Comparison of ENCODE assay signal across 1 cellular context in the genomic region with DNA sequence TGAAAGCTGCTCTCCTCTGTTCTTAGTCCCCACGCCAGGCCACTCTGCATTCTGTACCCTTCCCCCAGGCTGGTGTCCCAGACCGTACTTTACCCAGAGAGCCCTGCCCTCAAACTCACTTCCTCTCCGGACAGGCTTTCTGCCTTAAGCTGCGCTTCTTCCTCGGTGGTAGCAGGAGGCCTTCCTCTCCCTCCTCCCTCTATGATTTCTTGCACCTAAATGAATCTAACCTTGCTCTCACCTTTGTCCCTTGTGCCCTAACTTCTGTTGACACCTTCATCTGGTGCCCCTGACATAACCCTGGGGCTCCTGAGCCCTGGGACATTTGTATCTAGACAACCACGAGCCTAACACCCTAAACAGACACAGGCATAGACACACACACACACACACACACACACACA.
A peak's percentile ranks its signal among the peaks of the same experiment; 100 is the strongest.
TF ChIP-seq lines count a peak whose summit lies in the region.

No MANE protein-coding gene starts in this region.

TF ChIP-seq in GM12878, 131 proteins besides CTCF, POLR2A, EP300 and RAD21 (continued from another document):
- TF ChIP-seq, protein P1, sequence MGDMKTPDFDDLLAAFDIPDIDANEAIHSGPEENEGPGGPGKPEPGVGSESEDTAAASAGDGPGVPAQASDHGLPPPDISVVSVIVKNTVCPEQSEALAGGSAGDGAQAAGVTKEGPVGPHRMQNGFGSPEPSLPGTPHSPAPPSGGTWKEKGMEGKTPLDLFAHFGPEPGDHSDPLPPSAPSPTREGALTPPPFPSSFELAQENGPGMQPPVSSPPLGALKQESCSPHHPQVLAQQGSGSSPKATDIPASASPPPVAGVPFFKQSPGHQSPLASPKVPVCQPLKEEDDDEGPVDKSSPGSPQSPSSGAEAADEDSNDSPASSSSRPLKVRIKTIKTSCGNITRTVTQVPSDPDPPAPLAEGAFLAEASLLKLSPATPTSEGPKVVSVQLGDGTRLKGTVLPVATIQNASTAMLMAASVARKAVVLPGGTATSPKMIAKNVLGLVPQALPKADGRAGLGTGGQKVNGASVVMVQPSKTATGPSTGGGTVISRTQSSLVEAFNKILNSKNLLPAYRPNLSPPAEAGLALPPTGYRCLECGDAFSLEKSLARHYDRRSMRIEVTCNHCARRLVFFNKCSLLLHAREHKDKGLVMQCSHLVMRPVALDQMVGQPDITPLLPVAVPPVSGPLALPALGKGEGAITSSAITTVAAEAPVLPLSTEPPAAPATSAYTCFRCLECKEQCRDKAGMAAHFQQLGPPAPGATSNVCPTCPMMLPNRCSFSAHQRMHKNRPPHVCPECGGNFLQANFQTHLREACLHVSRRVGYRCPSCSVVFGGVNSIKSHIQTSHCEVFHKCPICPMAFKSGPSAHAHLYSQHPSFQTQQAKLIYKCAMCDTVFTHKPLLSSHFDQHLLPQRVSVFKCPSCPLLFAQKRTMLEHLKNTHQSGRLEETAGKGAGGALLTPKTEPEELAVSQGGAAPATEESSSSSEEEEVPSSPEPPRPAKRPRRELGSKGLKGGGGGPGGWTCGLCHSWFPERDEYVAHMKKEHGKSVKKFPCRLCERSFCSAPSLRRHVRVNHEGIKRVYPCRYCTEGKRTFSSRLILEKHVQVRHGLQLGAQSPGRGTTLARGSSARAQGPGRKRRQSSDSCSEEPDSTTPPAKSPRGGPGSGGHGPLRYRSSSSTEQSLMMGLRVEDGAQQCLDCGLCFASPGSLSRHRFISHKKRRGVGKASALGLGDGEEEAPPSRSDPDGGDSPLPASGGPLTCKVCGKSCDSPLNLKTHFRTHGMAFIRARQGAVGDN (IDR thresholded peaks at IDR 0.05), result no peak
- TF ChIP-seq TAF1 (IDR thresholded peaks at IDR 0.05; ENCODE audit: borderline replicate concordance, low read depth, low read length), result no peak
- peak; percentile 33; the same call in 1 of the 2 replicates for TF ChIP-seq NBN (IDR thresholded peaks at IDR 0.05)
- TF ChIP-seq, protein P2, sequence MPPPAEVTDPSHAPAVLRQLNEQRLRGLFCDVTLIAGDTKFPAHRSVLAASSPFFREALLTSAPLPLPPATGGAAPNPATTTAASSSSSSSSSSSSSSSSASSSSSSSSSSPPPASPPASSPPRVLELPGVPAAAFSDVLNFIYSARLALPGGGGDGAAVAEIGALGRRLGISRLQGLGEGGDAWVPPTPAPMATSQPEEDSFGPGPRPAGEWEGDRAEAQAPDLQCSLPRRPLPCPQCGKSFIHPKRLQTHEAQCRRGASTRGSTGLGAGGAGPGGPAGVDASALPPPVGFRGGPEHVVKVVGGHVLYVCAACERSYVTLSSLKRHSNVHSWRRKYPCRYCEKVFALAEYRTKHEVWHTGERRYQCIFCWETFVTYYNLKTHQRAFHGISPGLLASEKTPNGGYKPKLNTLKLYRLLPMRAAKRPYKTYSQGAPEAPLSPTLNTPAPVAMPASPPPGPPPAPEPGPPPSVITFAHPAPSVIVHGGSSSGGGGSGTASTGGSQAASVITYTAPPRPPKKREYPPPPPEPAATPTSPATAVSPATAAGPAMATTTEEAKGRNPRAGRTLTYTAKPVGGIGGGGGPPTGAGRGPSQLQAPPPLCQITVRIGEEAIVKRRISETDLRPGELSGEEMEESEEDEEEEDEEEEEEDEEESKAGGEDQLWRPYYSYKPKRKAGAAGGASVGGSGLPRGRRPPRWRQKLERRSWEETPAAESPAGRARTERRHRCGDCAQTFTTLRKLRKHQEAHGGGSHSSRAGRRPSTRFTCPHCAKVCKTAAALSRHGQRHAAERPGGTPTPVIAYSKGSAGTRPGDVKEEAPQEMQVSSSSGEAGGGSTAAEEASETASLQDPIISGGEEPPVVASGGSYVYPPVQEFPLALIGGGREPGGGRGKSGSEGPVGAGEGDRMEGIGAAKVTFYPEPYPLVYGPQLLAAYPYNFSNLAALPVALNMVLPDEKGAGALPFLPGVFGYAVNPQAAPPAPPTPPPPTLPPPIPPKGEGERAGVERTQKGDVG (CRISPR knock-in tag; IDR thresholded peaks at IDR 0.05), result no peak
- 0 out of 4 replicates have a peak, but pooled peaks of 1 of the 2 experiments have one; percentile 29 for TF ChIP-seq SRF (IDR thresholded peaks at IDR 0.05; ENCODE audit: low read depth in 2 of 2, low read length in 2 of 2)
- 0 out of 2 replicates have a peak, but pooled peaks have one; percentile 40 for TF ChIP-seq WRNIP1 (IDR thresholded peaks at IDR 0.05; ENCODE audit: borderline replicate concordance, low read depth, low read length)
- TF ChIP-seq POU2F2 (IDR thresholded peaks at IDR 0.05; ENCODE audit: borderline replicate concordance, low read depth, low read length), result no peak
- TF ChIP-seq BMI1 (IDR thresholded peaks at IDR 0.05; ENCODE audit: borderline replicate concordance), result no peak
- TF ChIP-seq, protein P3, sequence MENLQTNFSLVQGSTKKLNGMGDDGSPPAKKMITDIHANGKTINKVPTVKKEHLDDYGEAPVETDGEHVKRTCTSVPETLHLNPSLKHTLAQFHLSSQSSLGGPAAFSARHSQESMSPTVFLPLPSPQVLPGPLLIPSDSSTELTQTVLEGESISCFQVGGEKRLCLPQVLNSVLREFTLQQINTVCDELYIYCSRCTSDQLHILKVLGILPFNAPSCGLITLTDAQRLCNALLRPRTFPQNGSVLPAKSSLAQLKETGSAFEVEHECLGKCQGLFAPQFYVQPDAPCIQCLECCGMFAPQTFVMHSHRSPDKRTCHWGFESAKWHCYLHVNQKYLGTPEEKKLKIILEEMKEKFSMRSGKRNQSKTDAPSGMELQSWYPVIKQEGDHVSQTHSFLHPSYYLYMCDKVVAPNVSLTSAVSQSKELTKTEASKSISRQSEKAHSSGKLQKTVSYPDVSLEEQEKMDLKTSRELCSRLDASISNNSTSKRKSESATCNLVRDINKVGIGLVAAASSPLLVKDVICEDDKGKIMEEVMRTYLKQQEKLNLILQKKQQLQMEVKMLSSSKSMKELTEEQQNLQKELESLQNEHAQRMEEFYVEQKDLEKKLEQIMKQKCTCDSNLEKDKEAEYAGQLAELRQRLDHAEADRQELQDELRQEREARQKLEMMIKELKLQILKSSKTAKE (IDR thresholded peaks at IDR 0.05; ENCODE audit: low read depth, poor library complexity, severe bottlenecking), result no peak
- TF ChIP-seq SREBF2 (IDR thresholded peaks at IDR 0.05; ENCODE audit: low read length), result no peak
TF ChIP-seq in GM12878: peak in this region for 6.
